In the genomic region with DNA sequence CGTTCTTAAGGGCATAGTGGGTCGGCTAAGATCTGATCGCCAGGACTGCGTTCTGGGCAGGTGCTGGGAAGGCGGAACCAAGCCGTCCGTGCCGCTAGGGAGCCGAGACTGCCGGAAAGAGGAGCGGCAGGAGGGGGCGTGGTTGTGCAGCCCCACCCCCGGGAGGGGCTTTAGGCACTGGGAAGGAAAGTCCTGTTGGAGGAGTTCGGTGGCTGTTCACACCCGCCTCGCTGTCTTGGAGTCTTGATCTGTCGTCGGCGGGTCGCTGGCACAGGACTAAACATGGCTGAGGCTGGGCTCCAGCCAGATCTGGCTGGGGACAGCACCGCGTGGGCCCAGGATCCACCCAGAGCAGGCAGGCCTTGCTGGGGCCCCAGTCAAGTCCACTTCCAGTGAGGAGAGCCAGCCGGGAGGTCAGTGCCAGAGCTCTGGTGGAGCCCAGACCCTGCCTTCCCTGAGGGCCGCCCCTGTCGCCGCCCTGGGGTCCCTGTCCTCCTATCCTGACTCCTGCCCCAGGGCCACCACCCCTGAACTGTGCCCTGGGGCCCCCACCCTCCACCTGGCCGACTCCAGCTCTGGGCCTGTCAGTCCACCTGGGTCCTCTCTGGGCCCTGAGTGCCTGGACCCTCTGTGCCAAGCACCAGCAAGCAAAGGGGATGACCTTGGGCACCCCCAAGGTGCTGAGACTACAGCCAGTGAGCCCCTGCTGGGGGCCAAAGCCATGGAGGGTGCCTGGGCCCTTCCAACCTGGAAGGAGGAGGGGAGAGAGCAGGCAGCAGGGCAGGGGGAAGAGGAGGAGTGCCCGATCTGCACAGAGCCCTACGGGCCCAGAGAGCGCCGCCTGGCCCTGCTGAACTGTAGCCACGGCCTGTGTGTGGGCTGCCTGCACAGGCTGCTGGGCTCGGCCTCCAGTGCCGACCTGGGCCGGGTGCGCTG, we compare ENCODE assay signal across 1 cellular context.
TF ChIP-seq lines count a peak whose summit lies in the region.

No MANE protein-coding gene starts in this region.

TF ChIP-seq in HepG2, 621 proteins besides CTCF, POLR2A, EP300 and RAD21 (continued from another document and continues in another):
- TF ChIP-seq ZNF609 (CRISPR knock-in tag; IDR thresholded peaks at IDR 0.05; ENCODE audit: borderline replicate concordance), result 0 out of 2 replicates have a peak, but pooled peaks have one; percentile 22
- TF ChIP-seq ARID4A (CRISPR knock-in tag; IDR thresholded peaks at IDR 0.05; ENCODE audit: borderline replicate concordance), result peak; percentile 76; the same call in 1 of the 2 replicates
- TF ChIP-seq ZNF225 (CRISPR knock-in tag; IDR thresholded peaks at IDR 0.05), result no peak
- 0 out of 2 replicates have a peak, but pooled peaks have one; percentile 19 for TF ChIP-seq PHF21A (CRISPR knock-in tag; IDR thresholded peaks at IDR 0.05)
- TF ChIP-seq YY1 (IDR thresholded peaks at IDR 0.05; ENCODE audit: insufficient read depth, insufficient replicate concordance, low read depth, low read length), result peak; percentile 69
- TF ChIP-seq KDM4B (CRISPR knock-in tag; IDR thresholded peaks at IDR 0.05), result 0 out of 2 replicates have a peak, but pooled peaks have one; percentile 42
- no peak for TF ChIP-seq SP140L (CRISPR knock-in tag; IDR thresholded peaks at IDR 0.05; ENCODE audit: borderline replicate concordance)
- TF ChIP-seq, protein P1, sequence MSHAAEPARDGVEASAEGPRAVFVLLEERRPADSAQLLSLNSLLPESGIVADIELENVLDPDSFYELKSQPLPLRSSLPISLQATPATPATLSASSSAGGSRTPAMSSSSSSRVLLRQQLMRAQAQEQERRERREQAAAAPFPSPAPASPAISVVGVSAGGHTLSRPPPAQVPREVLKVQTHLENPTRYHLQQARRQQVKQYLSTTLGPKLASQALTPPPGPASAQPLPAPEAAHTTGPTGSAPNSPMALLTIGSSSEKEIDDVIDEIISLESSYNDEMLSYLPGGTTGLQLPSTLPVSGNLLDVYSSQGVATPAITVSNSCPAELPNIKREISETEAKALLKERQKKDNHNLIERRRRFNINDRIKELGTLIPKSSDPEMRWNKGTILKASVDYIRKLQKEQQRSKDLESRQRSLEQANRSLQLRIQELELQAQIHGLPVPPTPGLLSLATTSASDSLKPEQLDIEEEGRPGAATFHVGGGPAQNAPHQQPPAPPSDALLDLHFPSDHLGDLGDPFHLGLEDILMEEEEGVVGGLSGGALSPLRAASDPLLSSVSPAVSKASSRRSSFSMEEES (CRISPR knock-in tag; IDR thresholded peaks at IDR 0.05), result 0 out of 2 replicates have a peak, but pooled peaks have one; percentile 20
- TF ChIP-seq ZNF605 (CRISPR knock-in tag; IDR thresholded peaks at IDR 0.05), result no peak
- TF ChIP-seq ZNF567 (CRISPR knock-in tag; IDR thresholded peaks at IDR 0.05; ENCODE audit: borderline replicate concordance), result 0 out of 2 replicates have a peak, but pooled peaks have one; percentile 66
- TF ChIP-seq, protein P2, sequence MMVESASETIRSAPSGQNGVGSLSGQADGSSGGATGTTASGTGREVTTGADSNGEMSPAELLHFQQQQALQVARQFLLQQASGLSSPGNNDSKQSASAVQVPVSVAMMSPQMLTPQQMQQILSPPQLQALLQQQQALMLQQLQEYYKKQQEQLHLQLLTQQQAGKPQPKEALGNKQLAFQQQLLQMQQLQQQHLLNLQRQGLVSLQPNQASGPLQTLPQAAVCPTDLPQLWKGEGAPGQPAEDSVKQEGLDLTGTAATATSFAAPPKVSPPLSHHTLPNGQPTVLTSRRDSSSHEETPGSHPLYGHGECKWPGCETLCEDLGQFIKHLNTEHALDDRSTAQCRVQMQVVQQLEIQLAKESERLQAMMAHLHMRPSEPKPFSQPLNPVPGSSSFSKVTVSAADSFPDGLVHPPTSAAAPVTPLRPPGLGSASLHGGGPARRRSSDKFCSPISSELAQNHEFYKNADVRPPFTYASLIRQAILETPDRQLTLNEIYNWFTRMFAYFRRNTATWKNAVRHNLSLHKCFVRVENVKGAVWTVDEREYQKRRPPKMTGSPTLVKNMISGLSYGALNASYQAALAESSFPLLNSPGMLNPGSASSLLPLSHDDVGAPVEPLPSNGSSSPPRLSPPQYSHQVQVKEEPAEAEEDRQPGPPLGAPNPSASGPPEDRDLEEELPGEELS (CRISPR knock-in tag; IDR thresholded peaks at IDR 0.05), result no peak
- peak; percentile 38; the same call in 1 of the 2 replicates for TF ChIP-seq NFATC3 (CRISPR knock-in tag; IDR thresholded peaks at IDR 0.05)
- TF ChIP-seq ZNF230 (CRISPR knock-in tag; IDR thresholded peaks at IDR 0.05), result no peak
- no peak for TF ChIP-seq CREB1 (IDR thresholded peaks at IDR 0.05)
- no peak for TF ChIP-seq CREB1 (CRISPR knock-in tag; IDR thresholded peaks at IDR 0.05)
- TF ChIP-seq PCBP2 (optimal IDR thresholded peaks at IDR 0.05; ENCODE audit: low read depth, low read length, poor library complexity, severe bottlenecking), result no peak
- 0 out of 2 replicates have a peak, but pooled peaks have one; percentile 7 for TF ChIP-seq NCOR1 (IDR thresholded peaks at IDR 0.05; ENCODE audit: borderline replicate concordance, low read length)
- TF ChIP-seq ZNF777 (CRISPR knock-in tag; IDR thresholded peaks at IDR 0.05), result no peak; the same call in none of the 2 replicates
- TF ChIP-seq JUN (CRISPR knock-in tag; IDR thresholded peaks at IDR 0.05), result no peak
- peak; percentile 93 for TF ChIP-seq ZFP90 (CRISPR knock-in tag; IDR thresholded peaks at IDR 0.05; ENCODE audit: borderline replicate concordance)
- no peak for TF ChIP-seq NR0B2 (CRISPR knock-in tag; IDR thresholded peaks at IDR 0.05)
- TF ChIP-seq HMGXB4 (CRISPR knock-in tag; IDR thresholded peaks at IDR 0.05; ENCODE audit: borderline replicate concordance in 1 of 2, low read depth in 1 of 2), result no peak; a peak in 2 of 4 replicates
- TF ChIP-seq ZNF326 (CRISPR knock-in tag; IDR thresholded peaks at IDR 0.05; ENCODE audit: borderline replicate concordance), result no peak
- peak; percentile 60 for TF ChIP-seq ZFY (CRISPR knock-in tag; IDR thresholded peaks at IDR 0.05)
- peak; percentile 33; the same call in 1 of the 2 replicates for TF ChIP-seq MYC (CRISPR knock-in tag; IDR thresholded peaks at IDR 0.05; ENCODE audit: borderline replicate concordance)
- no peak for TF ChIP-seq FIP1L1 (IDR thresholded peaks at IDR 0.05; ENCODE audit: borderline replicate concordance, insufficient read depth, low read depth, low read length)
- 0 out of 2 replicates have a peak, but pooled peaks have one; percentile 24 for TF ChIP-seq PHF8 (CRISPR knock-in tag; IDR thresholded peaks at IDR 0.05)
- TF ChIP-seq ZNF768 (CRISPR knock-in tag; IDR thresholded peaks at IDR 0.05), result no peak
- no peak for TF ChIP-seq SKIL (CRISPR knock-in tag; IDR thresholded peaks at IDR 0.05; ENCODE audit: borderline replicate concordance)
- TF ChIP-seq HNF4G (IDR thresholded peaks at IDR 0.05; ENCODE audit: borderline replicate concordance, low read depth, low read length), result no peak
- TF ChIP-seq HNF4G (CRISPR knock-in tag; IDR thresholded peaks at IDR 0.05; ENCODE audit: borderline replicate concordance, low read depth), result 0 out of 2 replicates have a peak, but pooled peaks have one; percentile 15
- peak; percentile 69 for TF ChIP-seq HNRNPLL (IDR thresholded peaks at IDR 0.05; ENCODE audit: low read depth, low read length, poor library complexity, severe bottlenecking)
- peak; percentile 33; the same call in 1 of the 2 replicates for TF ChIP-seq ZNF383 (CRISPR knock-in tag; IDR thresholded peaks at IDR 0.05; ENCODE audit: borderline replicate concordance)
- TF ChIP-seq ZBTB8A (CRISPR knock-in tag; IDR thresholded peaks at IDR 0.05; ENCODE audit: borderline replicate concordance, low read depth), result peak; percentile 54; the same call in 1 of the 2 replicates
- no peak for TF ChIP-seq GFI1 (CRISPR knock-in tag; IDR thresholded peaks at IDR 0.05; ENCODE audit: borderline replicate concordance)
